17 cellular contexts compared by ENCODE assay signal in the genomic region with DNA sequence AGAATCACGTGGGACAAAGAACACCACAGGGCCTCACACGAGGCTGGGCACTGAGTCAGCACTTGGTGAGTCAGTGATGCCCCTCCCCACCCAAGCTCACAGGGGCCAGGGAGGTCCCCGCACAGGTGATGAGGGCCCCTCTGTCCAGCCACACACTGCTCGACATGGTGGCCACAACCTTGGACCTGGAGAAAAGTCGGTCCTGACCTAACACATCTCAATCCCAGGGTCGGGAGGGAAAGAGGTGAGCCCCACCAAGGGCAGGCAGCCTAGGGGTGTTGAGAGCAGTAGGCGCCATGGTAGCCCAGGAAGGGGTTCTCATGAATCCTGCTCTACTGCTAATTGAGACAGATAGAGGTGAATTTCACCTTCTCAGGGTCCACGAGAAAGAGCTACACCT.
A peak's percentile ranks its signal among the peaks of the same experiment; 100 is the strongest.
DNase-seq lines count a peak whose midpoint lies in the region; ATAC-seq, FAIRE-seq and TF ChIP-seq lines count a peak whose summit lies in the region.
"Had no signal": no experiment of that assay in that cellular context is flagged by ENCODE, and none has a peak within 500 bp of the region (broad histone marks: within the 10 kb centered on the region; RNA-seq: fewer than 3 reads in every experiment).

No MANE protein-coding gene starts in this region.

- H4K91ac ChIP-seq in mesenchymal stem cell (ENCODE audit: low read length): no peak overlapping the region

- FAIRE-seq in HepG2 (lab: Jason Lieb, UNC): no peak
- FAIRE-seq: GM12878 had no signal

- H3K79me1 ChIP-seq in mesenchymal stem cell (replicated peaks; ENCODE audit: low read length, poor library complexity, severe bottlenecking): no peaks in the 10 kb centered on the region

- no peak overlapping the region for H2BK120ac ChIP-seq in mesenchymal stem cell (ENCODE audit: low read depth, low read length)

- H3K9me3 ChIP-seq in HepG2 (ENCODE audit: low read length) (no peaks in the 10 kb centered on the region), right lobe of liver (no peaks in the 10 kb centered on the region), mesenchymal stem cell (ENCODE audit: control insufficient read depth, low read length) (peaks cover 5% of the 10 kb centered on the region)
- H3K9me3 ChIP-seq in CD8-positive, alpha-beta memory T cell (ENCODE audit: low read length): no peaks in the 10 kb centered on the region

- no TSS peak for BruUV-seq in HepG2 (replicated peaks; lab: Mats Ljungman, UMichigan)

- no peak overlapping the region for H2BK15ac ChIP-seq in mesenchymal stem cell (ENCODE audit: low read depth, poor library complexity, severe bottlenecking)

- no peak overlapping the region for H3K27ac Mint-ChIP-seq in chondrocyte (ENCODE audit: unreplicated experiment)
- H3K27ac Mint-ChIP-seq in CD8-positive, alpha-beta memory T cell: no peak overlapping the region
- H3K27ac Mint-ChIP-seq: IgD-negative memory B cell had no signal

- H3K9me3 Mint-ChIP-seq in chondrocyte (ENCODE audit: low read depth): peaks cover 5% of the 10 kb centered on the region
- H3K9me3 Mint-ChIP-seq in CD8-positive, alpha-beta memory T cell: peaks cover 0 to 3% (median 0%) of the 10 kb centered on the region in 5 donors
- H3K9me3 Mint-ChIP-seq: IgD-negative memory B cell had no signal

- no peak overlapping the region for H3K18ac ChIP-seq in mesenchymal stem cell (ENCODE audit: low read depth in 1 of 2, low read length in 2 of 2)

- no peaks in the 10 kb centered on the region for H3K27me3 ChIP-seq in HepG2 (ENCODE audit: control insufficient read depth in 1 of 2, insufficient read depth in 2 of 2, low read length in 2 of 2)
- H3K27me3 ChIP-seq in right lobe of liver: no peaks in the 10 kb centered on the region
- H3K27me3 ChIP-seq in mesenchymal stem cell (ENCODE audit: control insufficient read depth in 1 of 2, insufficient read depth in 1 of 2, low read length in 2 of 2): no peaks in the 10 kb centered on the region
- H3K27me3 ChIP-seq in CD8-positive, alpha-beta memory T cell (ENCODE audit: insufficient read depth, low read length, poor library complexity, severe bottlenecking): peaks cover 3% of the 10 kb centered on the region
- H3K27me3 ChIP-seq: BLaER1 had no signal

- DNase-seq in HepG2 (ENCODE audit: low spot score) (no peak), right lobe of liver (no peak), chondrocyte (ENCODE audit: low spot score) (peak; percentile 57), mesenchymal stem cell (peak; percentile 17)
- DNase-seq in CD8-positive, alpha-beta memory T cell: no peak
- DNase-seq: AML-193, DMS53, H9, KG1 had no signal

- WGBS in HepG2 (ENCODE audit: low lambda C conversion rate): 96% methylated on average over 7 of the region's 8 CpGs
- WGBS in right lobe of liver (ENCODE audit: insufficient coverage, low coverage, low lambda C conversion rate, missing lambda C conversion rate): 64% methylated on average over 2 of the region's 8 CpGs
- WGBS in mesenchymal stem cell: 77% methylated on average over 7 of the region's 8 CpGs

- H2AK5ac ChIP-seq in mesenchymal stem cell (ENCODE audit: low read length, severe bottlenecking): no peak overlapping the region

- TF ChIP-seq CTCF in HepG2 (CRISPR knock-in tag; IDR thresholded peaks at IDR 0.05) (no peak), right lobe of liver (IDR thresholded peaks at IDR 0.05) (no peak), chondrocyte (IDR thresholded peaks at IDR 0.05) (no peak)

- in situ Hi-C loops in HepG2 (cut with HindIII; ENCODE audit: extremely low pct_ligation_motif_present, low pct_unique_long_range_greater_than_20kb): no loop called here

- intact Hi-C loops in HepG2 (cut with micrococcal nuclease; ENCODE audit: unreplicated experiment): no loop called here
- intact Hi-C loops in right lobe of liver (cut with DNase I): no loop called here

- no peak overlapping the region for H2BK5ac ChIP-seq in mesenchymal stem cell (ENCODE audit: low read depth, low read length, poor library complexity, severe bottlenecking)

- peaks cover 28% of the 10 kb centered on the region for H3K27me3 Mint-ChIP-seq in chondrocyte (ENCODE audit: low read depth)
- H3K27me3 Mint-ChIP-seq in CD8-positive, alpha-beta memory T cell: peaks cover 8 to 21% of the 10 kb centered on the region in 2 donors

- H3K4me3 ChIP-seq in HepG2 (replicated peaks in 1 of 3; ENCODE audit: insufficient read depth in 1 of 3, low read depth in 2 of 3, low read length in 3 of 3): no peak overlapping the region
- H3K4me3 ChIP-seq in right lobe of liver: no peak overlapping the region
- no peak overlapping the region for H3K4me3 ChIP-seq in mesenchymal stem cell (ENCODE audit: insufficient read depth in 1 of 2, low read depth in 1 of 2, low read length in 2 of 2)
- H3K4me3 ChIP-seq in CD8-positive, alpha-beta memory T cell (ENCODE audit: low read length): no peak overlapping the region
- H3K4me3 ChIP-seq: BLaER1, GM12878, GM23338 had no signal

- peak; percentile 14; the same call in 1 of the 3 replicates for ATAC-seq in HepG2
- no peak for ATAC-seq in right lobe of liver
- no peak for ATAC-seq in GM18505 (IDR thresholded peaks at IDR 0.05; ENCODE audit: unreplicated experiment)
- ATAC-seq in GM18517 (IDR thresholded peaks at IDR 0.05; ENCODE audit: unreplicated experiment): no peak
- no peak for ATAC-seq in HG03460 (IDR thresholded peaks at IDR 0.05; ENCODE audit: unreplicated experiment)
- ATAC-seq: GM12878, GM23338 had no signal

- no peak overlapping the region for H3K4me3 Mint-ChIP-seq in chondrocyte (ENCODE audit: unreplicated experiment)
- no peak overlapping the region for H3K4me3 Mint-ChIP-seq in CD8-positive, alpha-beta memory T cell
- H3K4me3 Mint-ChIP-seq: GM23338, H9, IgD-negative memory B cell had no signal

- no peak overlapping the region for H3K4ac ChIP-seq in mesenchymal stem cell (ENCODE audit: low read depth in 1 of 2, low read length in 2 of 2)

- no peaks in the 10 kb centered on the region for H3K4me1 ChIP-seq in HepG2 (ENCODE audit: insufficient read depth, low read length)
- no peaks in the 10 kb centered on the region for H3K4me1 ChIP-seq in right lobe of liver
- H3K4me1 ChIP-seq in mesenchymal stem cell (ENCODE audit: control insufficient read depth, insufficient read depth, low read depth, low read length): peaks cover 2% of the 10 kb centered on the region
- H3K4me1 ChIP-seq in CD8-positive, alpha-beta memory T cell (ENCODE audit: insufficient read depth, low read length): no peaks in the 10 kb centered on the region

- no peak overlapping the region for H2AFZ ChIP-seq in HepG2 (ENCODE audit: low read length)
- H2AFZ ChIP-seq in mesenchymal stem cell (ENCODE audit: low read depth, low read length): no peak overlapping the region
- H2AFZ ChIP-seq: GM23338 had no signal

- H4K20me1 ChIP-seq in HepG2 (ENCODE audit: insufficient read depth, low read length): peaks cover 10% of the 10 kb centered on the region; the same call in 1 of the 2 replicates
- H4K20me1 ChIP-seq: BLaER1 had no signal

- no peak for TF ChIP-seq EP300 in HepG2 (IDR thresholded peaks at IDR 0.05; ENCODE audit: low read depth in 2 of 2, low read length in 2 of 2)
- no peak for TF ChIP-seq EP300 in HepG2 (CRISPR knock-in tag; IDR thresholded peaks at IDR 0.05; ENCODE audit: borderline replicate concordance)

- H4K8ac ChIP-seq in mesenchymal stem cell (ENCODE audit: low read length): no peak overlapping the region

- H3K14ac ChIP-seq in mesenchymal stem cell (ENCODE audit: low read length in 2 of 2): no peak overlapping the region

- H3K9ac ChIP-seq in HepG2 (ENCODE audit: insufficient read depth, low read depth, low read length): no peak overlapping the region
- no peak overlapping the region for H3K9ac ChIP-seq in mesenchymal stem cell (ENCODE audit: low read length)
- H3K9ac ChIP-seq: BLaER1 had no signal

- H3K79me2 ChIP-seq in HepG2 (ENCODE audit: insufficient read depth, low read length): no peaks in the 10 kb centered on the region

- H3K27ac ChIP-seq in HepG2 (ENCODE audit: extremely low read length, insufficient read depth, low read length): no peak overlapping the region
- H3K27ac ChIP-seq in right lobe of liver: no peak overlapping the region
- no peak overlapping the region for H3K27ac ChIP-seq in mesenchymal stem cell (ENCODE audit: low read length, poor library complexity, severe bottlenecking)
- H3K27ac ChIP-seq in CD8-positive, alpha-beta memory T cell (ENCODE audit: low read depth, low read length): no peak overlapping the region
- H3K27ac ChIP-seq: 22Rv1, BLaER1 had no signal

- H3K23ac ChIP-seq in mesenchymal stem cell (ENCODE audit: low read length in 2 of 2): no peak overlapping the region

- POLR2A ChIA-PET in HepG2 (lab: Yijun Ruan, JAX): no interaction called here
- POLR2A ChIA-PET in CD8-positive, alpha-beta memory T cell (lab: Charles Lee): no interaction called here

- TF ChIP-seq POLR2A in HepG2 (IDR thresholded peaks at IDR 0.05; ENCODE audit: insufficient read depth in 1 of 2, low read depth in 2 of 2, low read length in 2 of 2) (no peak), right lobe of liver (IDR thresholded peaks at IDR 0.05) (no peak), GM18505 (IDR thresholded peaks at IDR 0.05; ENCODE audit: borderline replicate concordance, extremely low read depth, insufficient read depth, insufficient read length) (no peak)

- no peaks in the 10 kb centered on the region for H3K4me1 Mint-ChIP-seq in chondrocyte (ENCODE audit: low read depth)
- H3K4me1 Mint-ChIP-seq in CD8-positive, alpha-beta memory T cell: no peaks in the 10 kb centered on the region
- H3K4me1 Mint-ChIP-seq: IgD-negative memory B cell had no signal

- no peak for TF ChIP-seq RAD21 in HepG2 (CRISPR knock-in tag; IDR thresholded peaks at IDR 0.05)

- H3K36me3 ChIP-seq in HepG2 (replicated peaks in 1 of 2; ENCODE audit: control insufficient read depth in 1 of 2, insufficient read depth in 2 of 2, low read length in 2 of 2) (peaks cover 20 to 53% of the 10 kb centered on the region in 2 experiments; a peak in 4 of 5 replicates), right lobe of liver (peaks cover 0 to 6% (median 0%) of the 10 kb centered on the region in 4 donors), mesenchymal stem cell (ENCODE audit: control insufficient read depth in 1 of 2, insufficient read depth in 2 of 2, low read depth in 1 of 2, low read length in 2 of 2) (peaks cover 0 to 7% of the 10 kb centered on the region in 2 experiments)
- no peaks in the 10 kb centered on the region for H3K36me3 ChIP-seq in CD8-positive, alpha-beta memory T cell (ENCODE audit: insufficient read depth, low read length)
- H3K36me3 ChIP-seq: BLaER1 had no signal

- H3K4me2 ChIP-seq in HepG2 (ENCODE audit: low read depth, low read length) (no peak overlapping the region), mesenchymal stem cell (ENCODE audit: low read length, poor library complexity, severe bottlenecking) (no peak overlapping the region)
- H3K4me2 ChIP-seq: BLaER1, GM23338 had no signal

- no peak overlapping the region for H2BK12ac ChIP-seq in mesenchymal stem cell (ENCODE audit: low read length in 2 of 2)

- CTCF ChIA-PET in HepG2 (lab: Yijun Ruan, JAX; ENCODE audit: low intra/inter-chr PET ratio, low total read pairs): no interaction called here
- CTCF ChIA-PET in CD8-positive, alpha-beta memory T cell (lab: Charles Lee): no interaction called here

- peaks cover 2% of the 10 kb centered on the region for H3K36me3 Mint-ChIP-seq in chondrocyte (ENCODE audit: low read depth)
- H3K36me3 Mint-ChIP-seq in CD8-positive, alpha-beta memory T cell: no peaks in the 10 kb centered on the region
- H3K36me3 Mint-ChIP-seq: IgD-negative memory B cell had no signal

TF ChIP-seq in HepG2, 621 proteins besides CTCF, POLR2A, EP300 and RAD21 (continues in another document):
- TF ChIP-seq ZNF703 (CRISPR knock-in tag; IDR thresholded peaks at IDR 0.05; ENCODE audit: borderline replicate concordance): no peak

Comparison
In these comparisons a context has a peak if more than half of its experiments do, and no peak if none do; other contexts are left out.
1. DNase-seq: peak in chondrocyte (single experiment) and mesenchymal stem cell (single experiment); none in HepG2 (single experiment), right lobe of liver (0 of 3) and CD8-positive, alpha-beta memory T cell (0 of 5).